Comparison of ENCODE assay signal across 16 cellular contexts in genomic region chr15:57307527-57308193, GRCh38.
DNase-seq lines count a peak whose midpoint lies in the region; ATAC-seq and TF ChIP-seq lines count a peak whose summit lies in the region.
"Had no signal": no experiment of that assay in that cellular context is flagged by ENCODE, and none has a peak within 500 bp of the region (broad histone marks: within the 10 kb centered on the region; RNA-seq: fewer than 3 reads in every experiment).

No MANE protein-coding gene starts in this region.

- H3K4me1 ChIP-seq in RWPE2 (ENCODE audit: insufficient read depth, poor library complexity, severe bottlenecking): no peaks in the 10 kb centered on the region
- peaks cover 0 to 21% (median 16%) of the 10 kb centered on the region in 4 donors for H3K4me1 ChIP-seq in sigmoid colon

- ATAC-seq in RWPE2 (ENCODE audit: low read depth): no peak
- ATAC-seq in stimulated activated naive CD8-positive, alpha-beta T cell treated with anti-CD3 and anti-CD28 coated beads, Interleukin-15, Interleukin-2, amounts not matched to agents 100 U/mL and 50 U/mL, for 24 hours: no peak

- WGBS in sigmoid colon, 2 donors: 62 to 78% methylated on average over 13 of the region's 13 CpGs

- TF ChIP-seq CTCF in RWPE2 (IDR thresholded peaks at IDR 0.05; ENCODE audit: poor library complexity, severe bottlenecking) (no peak), fibroblast of villous mesenchyme (IDR thresholded peaks at IDR 0.05; ENCODE audit: insufficient read depth, low read depth, low read length) (no peak), sigmoid colon (IDR thresholded peaks at IDR 0.05) (no peak)

- no peak for TF ChIP-seq EP300 in sigmoid colon (IDR thresholded peaks at IDR 0.05)

- DNase-seq in NCI-H2107 treated with DMSO at 0.1 percent for 48 hours (lab: John Stamatoyannopoulos, UW; ENCODE audit: unreplicated experiment): peak; percentile 19
- DNase-seq in NCI-H2107 (lab: John Stamatoyannopoulos, UW): no peak
- DNase-seq in RWPE2 (ENCODE audit: low spot score): peak; percentile 50
- peak; percentile 80 for DNase-seq in fibroblast of villous mesenchyme (ENCODE audit: low read depth)
- peak; percentile 42 for DNase-seq in sigmoid colon
- DNase-seq in activated CD4-positive, alpha-beta T cell treated with anti-CD3 and anti-CD28 coated beads for 4 hours: no peak
- DNase-seq in stimulated activated naive CD8-positive, alpha-beta T cell treated with anti-CD3 and anti-CD28 coated beads, Interleukin-15, Interleukin-2, amounts not matched to agents 100 U/mL and 50 U/mL, for 24 hours: no peak
- DNase-seq in activated CD8-positive, alpha-beta memory T cell treated with anti-CD3 and anti-CD28 coated beads for 24 hours: no peak
- DNase-seq: activated CD4-positive, alpha-beta T cell treated with anti-CD3 and anti-CD28 coated beads for 1 hour; activated CD8-positive, alpha-beta memory T cell treated with anti-CD3 and anti-CD28 coated beads, Interleukin-2, amount 50 U/mL, for 48 hours; activated naive CD4-positive, alpha-beta T cell treated with anti-CD3 and anti-CD28 coated beads for 36 hours; C1 segment of cervical spinal cord; cortex of kidney; natural killer cell; NCI-H2171; SIG-M5 had no signal

- H3K27me3 ChIP-seq in RWPE2 (ENCODE audit: insufficient read depth, poor library complexity, severe bottlenecking) (no peaks in the 10 kb centered on the region), sigmoid colon (no peaks in the 10 kb centered on the region)

- H3K27ac ChIP-seq in RWPE2 (ENCODE audit: poor library complexity, severe bottlenecking) (no peak overlapping the region), sigmoid colon (no peak overlapping the region)

- H3K36me3 ChIP-seq in RWPE2 (ENCODE audit: low read depth) (no peaks in the 10 kb centered on the region), sigmoid colon (no peaks in the 10 kb centered on the region)

- H3K4me3 ChIP-seq in RWPE2 (ENCODE audit: severe bottlenecking) (no peak overlapping the region), fibroblast of villous mesenchyme (ENCODE audit: low read depth, low read length) (no peak overlapping the region), sigmoid colon (no peak overlapping the region)

- no peak for TF ChIP-seq POLR2A in sigmoid colon (IDR thresholded peaks at IDR 0.05)

- no peaks in the 10 kb centered on the region for H3K9me3 ChIP-seq in RWPE2 (ENCODE audit: severe bottlenecking)
- H3K9me3 ChIP-seq in sigmoid colon: no peaks in the 10 kb centered on the region

- intact Hi-C loops in sigmoid colon (cut with DNase I): loop anchor here (2.0 to 10.0 kb wide), 3 partner anchors 161 to 483 kb away; partner anchors contain the start of gene TCF12

Comparison
In these comparisons a context has a peak if more than half of its experiments do, and no peak if none do; other contexts are left out.
1. DNase-seq: peak in NCI-H2107 treated with DMSO at 0.1 percent for 48 hours (single experiment), RWPE2 (single experiment), fibroblast of villous mesenchyme (single experiment) and sigmoid colon (single experiment); none in NCI-H2107 (single experiment), activated CD4-positive, alpha-beta T cell treated with anti-CD3 and anti-CD28 coated beads for 4 hours (0 of 2), stimulated activated naive CD8-positive, alpha-beta T cell treated with anti-CD3 and anti-CD28 coated beads, Interleukin-15, Interleukin-2, amounts not matched to agents 100 U/mL and 50 U/mL, for 24 hours (single experiment) and activated CD8-positive, alpha-beta memory T cell treated with anti-CD3 and anti-CD28 coated beads for 24 hours (single experiment).